In the genomic region with DNA sequence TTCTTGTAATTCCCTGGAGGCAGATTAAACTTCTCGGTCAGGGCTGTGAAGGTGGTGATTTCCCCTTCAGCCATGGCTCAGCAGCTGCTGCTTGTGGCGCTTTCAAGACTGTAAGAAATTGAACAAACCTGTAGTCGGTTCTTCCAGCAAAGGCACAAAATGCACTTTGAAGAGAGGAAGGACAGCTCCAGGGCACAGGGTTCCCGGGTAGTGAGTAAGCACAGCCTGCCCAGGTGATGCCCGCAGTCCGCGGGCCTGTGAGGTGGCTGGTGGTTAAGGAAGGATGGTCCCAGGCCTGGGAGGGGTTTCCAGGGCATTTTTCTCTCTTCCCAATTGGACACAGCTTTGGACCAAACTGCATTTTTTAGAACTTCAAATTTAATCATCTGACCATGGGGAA, we compare ENCODE assay signal across 1 cellular context.
TF ChIP-seq lines count a peak whose summit lies in the region.

No MANE protein-coding gene starts in this region.

TF ChIP-seq in H1, 55 proteins besides CTCF, POLR2A, EP300 and RAD21 (continued from another document):
- TF ChIP-seq MAFK (IDR thresholded peaks at IDR 0.05; ENCODE audit: low read depth, low read length): no peak
- TF ChIP-seq KDM5A (IDR thresholded peaks at IDR 0.05; ENCODE audit: low read length): no peak
- no peak for TF ChIP-seq TBP (IDR thresholded peaks at IDR 0.05; ENCODE audit: low read depth, low read length)
- TF ChIP-seq SRF (IDR thresholded peaks at IDR 0.05; ENCODE audit: low read depth, low read length): no peak
- TF ChIP-seq POU5F1 (IDR thresholded peaks at IDR 0.05; ENCODE audit: low read depth, low read length): no peak
